28 cellular contexts compared by ENCODE assay signal in genomic region chr1:193697105-193697762, GRCh38.
DNase-seq lines count a peak whose midpoint lies in the region; ATAC-seq, FAIRE-seq and TF ChIP-seq lines count a peak whose summit lies in the region.
"Had no signal": no experiment of that assay in that cellular context is flagged by ENCODE, and none has a peak within 500 bp of the region (broad histone marks: within the 10 kb centered on the region; RNA-seq: fewer than 3 reads in every experiment).

No MANE protein-coding gene starts in this region.

- no CpG with 5 or more reads among the region's 2 CpGs for WGBS in H9 (ENCODE audit: extremely low coverage, insufficient read length, low lambda C conversion rate)
- WGBS in mesendoderm (ENCODE audit: extremely low coverage, insufficient coverage, low lambda C conversion rate), result no CpG with 5 or more reads among the region's 2 CpGs

- H3K9ac ChIP-seq in H9 (ENCODE audit: extremely low read depth, insufficient read length, low read length) (no peak overlapping the region), mesendoderm (ENCODE audit: low read length) (no peak overlapping the region)
- H3K9ac ChIP-seq: BLaER1 treated with 17β-estradiol and CSF1 and Interleukin-3, amounts not matched to agents 10 nM and 100 nM had no signal

- H2BK5ac ChIP-seq in H9 (ENCODE audit: insufficient read length, low read length), result no peak overlapping the region
- no peak overlapping the region for H2BK5ac ChIP-seq in mesendoderm (ENCODE audit: low read length)

- H3K4me3 Mint-ChIP-seq in H9, result no peak overlapping the region
- H3K4me3 Mint-ChIP-seq: activated CD8-positive, alpha-beta T cell treated with anti-CD3 and anti-CD28 coated beads for 36 hours; nephron; stimulated activated effector memory CD8-positive, alpha-beta T cell treated with anti-CD3 and anti-CD28 coated beads, Interleukin-12 subunit alpha, Interleukin-12 subunit beta, amount 100 ng/mL, for 72 hours; T-helper 2 cell treated with Interferon-gamma antibody and Interleukin-4, amounts not matched to agents 5 μg/mL and 100 μg/mL, for 36 hours had no signal

- no peaks in the 10 kb centered on the region for H4K20me1 ChIP-seq in H9 (ENCODE audit: control insufficient read depth, insufficient read depth, insufficient read length)
- H4K20me1 ChIP-seq: BLaER1 treated with 17β-estradiol and CSF1 and Interleukin-3, amounts not matched to agents 10 nM and 100 nM had no signal

- no peaks in the 10 kb centered on the region for H3K79me2 ChIP-seq in H9 (ENCODE audit: insufficient read depth, low read length)
- no peaks in the 10 kb centered on the region for H3K79me2 ChIP-seq in mesendoderm (ENCODE audit: control insufficient read depth, insufficient read depth, low read length)

- H3T11ph ChIP-seq in H9 (ENCODE audit: low read length), result no peak overlapping the region

- no peaks in the 10 kb centered on the region for H3K9me3 Mint-ChIP-seq in H9
- H3K9me3 Mint-ChIP-seq: activated CD8-positive, alpha-beta T cell treated with anti-CD3 and anti-CD28 coated beads for 36 hours; activated naive CD4-positive, alpha-beta T cell treated with anti-CD3 and anti-CD28 coated beads, Interleukin-2, amount 50 U/mL, for 72 hours; nephron; stimulated activated effector memory CD8-positive, alpha-beta T cell treated with anti-CD3 and anti-CD28 coated beads, Interleukin-12 subunit alpha, Interleukin-12 subunit beta, amount 100 ng/mL, for 72 hours; T-helper 2 cell treated with Interferon-gamma antibody and Interleukin-4, amounts not matched to agents 5 μg/mL and 100 μg/mL, for 36 hours had no signal

- H2BK15ac ChIP-seq in H9 (ENCODE audit: low read depth, low read length) (no peak overlapping the region), mesendoderm (replicated peaks; ENCODE audit: low read depth) (no peak overlapping the region)

- no peak overlapping the region for H2BK12ac ChIP-seq in H9 (ENCODE audit: insufficient read length, low read depth, low read length)

- H3K27me3 Mint-ChIP-seq in H9 (ENCODE audit: low read depth), result no peaks in the 10 kb centered on the region
- H3K27me3 Mint-ChIP-seq: activated CD8-positive, alpha-beta T cell treated with anti-CD3 and anti-CD28 coated beads for 36 hours had no signal

- no peak overlapping the region for H3K4ac ChIP-seq in H9 (ENCODE audit: low read depth, low read length)
- no peak overlapping the region for H3K4ac ChIP-seq in mesendoderm (ENCODE audit: low read depth, low read length)

- no peaks in the 10 kb centered on the region for H3K4me1 Mint-ChIP-seq in H9
- H3K4me1 Mint-ChIP-seq: nephron had no signal

- H4K5ac ChIP-seq in H9 (ENCODE audit: insufficient read length, low read depth, low read length) (no peak overlapping the region), mesendoderm (ENCODE audit: low read length) (no peak overlapping the region)

- H3K4me3 ChIP-seq in mesendoderm (ENCODE audit: low read length), result no peak overlapping the region
- no peak overlapping the region for H3K4me3 ChIP-seq in effector memory CD4-positive, alpha-beta T cell (ENCODE audit: insufficient read depth, low read depth, low read length, poor library complexity, severe bottlenecking)
- H3K4me3 ChIP-seq: BLaER1 treated with 17β-estradiol and CSF1 and Interleukin-3, amounts not matched to agents 10 nM and 100 nM; lower lobe of right lung; transverse colon had no signal

- peak; percentile 75 for FAIRE-seq in RCC 7860 (lab: Jason Lieb, UNC)
- FAIRE-seq: GM19239, kidney had no signal

- no peak overlapping the region for H3K4me2 ChIP-seq in H9 (ENCODE audit: insufficient read depth, insufficient read length, low read length)
- H3K4me2 ChIP-seq in mesendoderm (ENCODE audit: low read length), result no peak overlapping the region
- H3K4me2 ChIP-seq: BLaER1 treated with 17β-estradiol and CSF1 and Interleukin-3, amounts not matched to agents 10 nM and 100 nM had no signal

- H2BK20ac ChIP-seq in H9 (ENCODE audit: low read depth, low read length, poor library complexity, severe bottlenecking), result no peak overlapping the region

- no peaks in the 10 kb centered on the region for H3K9me3 ChIP-seq in H9 (ENCODE audit: control insufficient read depth, low read depth, low read length)
- H3K9me3 ChIP-seq in effector memory CD4-positive, alpha-beta T cell (ENCODE audit: control insufficient read depth, low read length), result no peaks in the 10 kb centered on the region
- H3K9me3 ChIP-seq: BLaER1 treated with 17β-estradiol and CSF1 and Interleukin-3, amounts not matched to agents 10 nM and 100 nM; lower lobe of right lung; transverse colon had no signal

- ATAC-seq in foreskin keratinocyte, result peak; percentile 62
- no peak for ATAC-seq in HG03095 (IDR thresholded peaks at IDR 0.05; ENCODE audit: unreplicated experiment)
- ATAC-seq: activated CD8-positive, alpha-beta T cell treated with anti-CD3 and anti-CD28 coated beads for 36 hours; activated naive CD4-positive, alpha-beta T cell treated with anti-CD3 and anti-CD28 coated beads, Interleukin-2, amount 50 U/mL, for 72 hours; lower lobe of right lung; stimulated activated effector memory CD8-positive, alpha-beta T cell treated with anti-CD3 and anti-CD28 coated beads, Interleukin-12 subunit alpha, Interleukin-12 subunit beta, amount 100 ng/mL, for 72 hours had no signal

- no peak for TF ChIP-seq CTCF in H9 (conservative IDR thresholded peaks at IDR 0.05)
- TF ChIP-seq CTCF in foreskin keratinocyte (conservative IDR thresholded peaks at IDR 0.05), result no peak

- H3K79me1 ChIP-seq in H9 (ENCODE audit: insufficient read depth, low read depth, low read length, poor library complexity, severe bottlenecking) (no peaks in the 10 kb centered on the region), mesendoderm (ENCODE audit: low read length) (no peaks in the 10 kb centered on the region)

- H3K56ac ChIP-seq in H9 (ENCODE audit: insufficient read length, low read depth, low read length) (no peak overlapping the region), mesendoderm (ENCODE audit: low read length) (no peak overlapping the region)

- DNase-seq in H9 (peak; percentile 29), RCC 7860 (ENCODE audit: low spot score) (peak; percentile 44), foreskin keratinocyte (peak in 1 of 2 donors; percentile 32), mesendoderm (peak; percentile 31)
- DNase-seq in activated naive CD4-positive, alpha-beta T cell (lab: John Stamatoyannopoulos, UW), result no peak
- DNase-seq in effector memory CD4-positive, alpha-beta T cell, result no peak
- DNase-seq: activated CD8-positive, alpha-beta T cell treated with anti-CD3 and anti-CD28 coated beads for 36 hours; activated T-cell treated with anti-CD3 and anti-CD28 coated beads for 4 hours; anterior cingulate cortex; COR-L47; DMS79 treated with DMSO at 0.1 percent for 48 hours; GOT3; kidney; lower lobe of right lung; MV-4-11; NCI-H146; NCI-H226; NCI-H69; stimulated activated CD4-positive, alpha-beta T cell treated with anti-CD3 and anti-CD28 coated beads, Interleukin-15, amount 100 ng/mL, for 24 hours; transverse colon had no signal

- H3K36me3 Mint-ChIP-seq in H9 (ENCODE audit: insufficient read depth in 1 of 3, low read depth in 3 of 3), result no peaks in the 10 kb centered on the region
- H3K36me3 Mint-ChIP-seq: activated naive CD4-positive, alpha-beta T cell treated with anti-CD3 and anti-CD28 coated beads, Interleukin-2, amount 50 U/mL, for 72 hours; stimulated activated effector memory CD8-positive, alpha-beta T cell treated with anti-CD3 and anti-CD28 coated beads, Interleukin-12 subunit alpha, Interleukin-12 subunit beta, amount 100 ng/mL, for 72 hours had no signal

- no peak overlapping the region for H4K91ac ChIP-seq in H9 (ENCODE audit: insufficient read length, low read depth, low read length)

- H3K27ac ChIP-seq in H9 (ENCODE audit: insufficient read length, low read depth, low read length) (no peak overlapping the region), foreskin keratinocyte (no peak overlapping the region), mesendoderm (ENCODE audit: low read depth, low read length) (no peak overlapping the region)
- H3K27ac ChIP-seq in effector memory CD4-positive, alpha-beta T cell (ENCODE audit: insufficient read depth, low read length, poor library complexity, severe bottlenecking), result no peak overlapping the region
- H3K27ac ChIP-seq: BLaER1 treated with 17β-estradiol and CSF1 and Interleukin-3, amounts not matched to agents 10 nM and 100 nM; epithelial cell of prostate; lower lobe of right lung; transverse colon had no signal

- H3K27ac Mint-ChIP-seq in H9, result 0 out of 7 replicates have a peak overlapping the region, but pooled peaks of 1 of the 3 experiments have one; percentile 61
- H3K27ac Mint-ChIP-seq: activated CD8-positive, alpha-beta T cell treated with anti-CD3 and anti-CD28 coated beads for 36 hours; activated naive CD4-positive, alpha-beta T cell treated with anti-CD3 and anti-CD28 coated beads, Interleukin-2, amount 50 U/mL, for 72 hours; stimulated activated effector memory CD8-positive, alpha-beta T cell treated with anti-CD3 and anti-CD28 coated beads, Interleukin-12 subunit alpha, Interleukin-12 subunit beta, amount 100 ng/mL, for 72 hours; T-helper 2 cell treated with Interferon-gamma antibody and Interleukin-4, amounts not matched to agents 5 μg/mL and 100 μg/mL, for 36 hours had no signal

- H3K36me3 ChIP-seq in mesendoderm (ENCODE audit: control insufficient read depth, insufficient read depth, low read length), result no peaks in the 10 kb centered on the region
- H3K36me3 ChIP-seq in effector memory CD4-positive, alpha-beta T cell (ENCODE audit: control insufficient read depth, insufficient read depth, low read length), result no peaks in the 10 kb centered on the region
- H3K36me3 ChIP-seq: BLaER1 treated with 17β-estradiol and CSF1 and Interleukin-3, amounts not matched to agents 10 nM and 100 nM; lower lobe of right lung; transverse colon had no signal

- H2AFZ ChIP-seq in H9 (ENCODE audit: low read length), result no peak overlapping the region

- H3K27me3 ChIP-seq in H9 (ENCODE audit: insufficient read depth, low read length), result no peaks in the 10 kb centered on the region
- H3K27me3 ChIP-seq in foreskin keratinocyte, result no peaks in the 10 kb centered on the region
- H3K27me3 ChIP-seq in mesendoderm (ENCODE audit: insufficient read depth, low read length, poor library complexity), result no peaks in the 10 kb centered on the region
- no peaks in the 10 kb centered on the region for H3K27me3 ChIP-seq in effector memory CD4-positive, alpha-beta T cell (replicated peaks; ENCODE audit: control insufficient read depth, insufficient read depth, low read length, poor library complexity, severe bottlenecking)
- H3K27me3 ChIP-seq: BLaER1 treated with 17β-estradiol and CSF1 and Interleukin-3, amounts not matched to agents 10 nM and 100 nM; transverse colon had no signal

- no peaks in the 10 kb centered on the region for H3K23me2 ChIP-seq in H9 (ENCODE audit: insufficient read length, low read depth, low read length, poor library complexity, severe bottlenecking)

- no peak overlapping the region for H2BK120ac ChIP-seq in H9 (ENCODE audit: low read depth, low read length, poor library complexity, severe bottlenecking)
- no peak overlapping the region for H2BK120ac ChIP-seq in mesendoderm (ENCODE audit: low read depth, low read length)

- no peak overlapping the region for H2AK5ac ChIP-seq in H9 (ENCODE audit: insufficient read length, low read length)
- no peak overlapping the region for H2AK5ac ChIP-seq in mesendoderm (ENCODE audit: low read length)

- H3K23ac ChIP-seq in H9 (ENCODE audit: insufficient read length, low read depth, low read length), result no peak overlapping the region
- H3K23ac ChIP-seq in mesendoderm (ENCODE audit: low read length), result no peak overlapping the region

- H3K18ac ChIP-seq in H9 (ENCODE audit: insufficient read length, low read depth, low read length) (no peak overlapping the region), mesendoderm (ENCODE audit: low read length) (no peak overlapping the region)

- no peak overlapping the region for H4K8ac ChIP-seq in H9 (replicated peaks; ENCODE audit: insufficient read length, low read depth, low read length)
- H4K8ac ChIP-seq in mesendoderm (ENCODE audit: low read depth, low read length), result no peak overlapping the region

- no peak overlapping the region for H3K14ac ChIP-seq in H9 (ENCODE audit: insufficient read depth, low read length)

- H3K4me1 ChIP-seq in H9 (ENCODE audit: insufficient read depth, low read length) (no peaks in the 10 kb centered on the region), foreskin keratinocyte (peaks cover 10% of the 10 kb centered on the region), mesendoderm (ENCODE audit: control insufficient read depth, low read depth, low read length) (no peaks in the 10 kb centered on the region)
- H3K4me1 ChIP-seq in effector memory CD4-positive, alpha-beta T cell (ENCODE audit: control insufficient read depth, insufficient read depth, low read length, poor library complexity, severe bottlenecking), result peaks cover 3% of the 10 kb centered on the region
- H3K4me1 ChIP-seq: BLaER1 treated with 17β-estradiol and CSF1 and Interleukin-3, amounts not matched to agents 10 nM and 100 nM; lower lobe of right lung; transverse colon had no signal

Comparison
In these comparisons a context has a peak if more than half of its experiments do, and no peak if none do; other contexts are left out.
1. DNase-seq: peak in H9 (single experiment), RCC 7860 (single experiment) and mesendoderm (single experiment); none in activated naive CD4-positive, alpha-beta T cell (0 of 4) and effector memory CD4-positive, alpha-beta T cell (0 of 3).